In the genomic region with DNA sequence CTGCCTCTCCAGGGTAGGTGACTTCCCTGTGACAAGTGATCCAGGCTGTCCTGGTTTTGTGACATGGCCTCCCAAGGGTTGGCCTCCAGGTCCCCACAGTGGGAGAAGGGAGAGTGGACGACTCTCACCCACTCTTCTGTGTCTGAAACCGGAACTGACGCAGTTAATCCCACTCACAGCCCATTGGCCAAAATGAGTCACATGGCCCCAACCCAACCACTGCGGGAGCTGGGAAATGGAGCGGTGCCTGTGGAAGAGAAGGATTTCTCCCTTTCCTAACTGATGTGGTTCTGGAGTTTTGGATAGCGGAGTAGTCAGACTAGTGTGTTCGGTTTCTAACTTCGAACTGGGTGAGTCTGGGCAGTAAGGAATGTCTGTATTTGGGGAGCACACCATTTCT, we compare ENCODE assay signal across 15 cellular contexts.
"Had no signal": no experiment of that assay in that cellular context is flagged by ENCODE, and none has a peak within 500 bp of the region (broad histone marks: within the 10 kb centered on the region; RNA-seq: fewer than 3 reads in every experiment).

No MANE protein-coding gene starts in this region.

- H3K4me3 ChIP-seq: ascending aorta, left ventricle myocardium inferior had no signal

- H3K27me3 ChIP-seq: ascending aorta had no signal

- H3K9me3 ChIP-seq: ascending aorta, left ventricle myocardium inferior had no signal

- FAIRE-seq: kidney, small intestine had no signal

- H3K4me3 Mint-ChIP-seq: activated CD4-positive, alpha-beta T cell treated with anti-CD3 and anti-CD28 coated beads, Interleukin-2, amount 10 ng/mL, durations not matched to agents 7 days and 5 days; activated naive CD8-positive, alpha-beta T cell treated with anti-CD3 and anti-CD28 coated beads, Interleukin-2, amount 50 U/mL, for 24 hours; endodermal cell; natural killer cell; T-helper 2 cell treated with Interferon-gamma antibody and Interleukin-4, amounts not matched to agents 5 μg/mL and 100 μg/mL, for 36 hours had no signal

- H3K27ac Mint-ChIP-seq: activated CD4-positive, alpha-beta T cell treated with anti-CD3 and anti-CD28 coated beads, Interleukin-2, amount 10 ng/mL, durations not matched to agents 7 days and 5 days; activated naive CD8-positive, alpha-beta T cell treated with anti-CD3 and anti-CD28 coated beads, Interleukin-2, amount 50 U/mL, for 24 hours; endodermal cell; natural killer cell had no signal

- H3K27me3 Mint-ChIP-seq: activated CD4-positive, alpha-beta T cell treated with anti-CD3 and anti-CD28 coated beads, Interleukin-2, amount 10 ng/mL, durations not matched to agents 7 days and 5 days; activated naive CD8-positive, alpha-beta T cell treated with anti-CD3 and anti-CD28 coated beads, Interleukin-2, amount 50 U/mL, for 24 hours had no signal

- DNase-seq: activated CD4-positive, alpha-beta T cell treated with anti-CD3 and anti-CD28 coated beads, Interleukin-2, amount 10 ng/mL, durations not matched to agents 7 days and 5 days; activated naive CD8-positive, alpha-beta T cell treated with anti-CD3 and anti-CD28 coated beads, Interleukin-2, amount 50 U/mL, for 24 hours; endodermal cell; hypothalamus; left ventricle myocardium inferior; mesendoderm; natural killer cell; right cardiac atrium; small intestine; stimulated activated CD4-positive, alpha-beta T cell treated with anti-CD3 and anti-CD28 coated beads, Interleukin-4, amount 100 ng/mL, for 24 hours; stimulated activated naive CD4-positive, alpha-beta T cell; trophoblast cell had no signal

- H3K4me1 Mint-ChIP-seq: activated CD4-positive, alpha-beta T cell treated with anti-CD3 and anti-CD28 coated beads, Interleukin-2, amount 10 ng/mL, durations not matched to agents 7 days and 5 days; activated naive CD8-positive, alpha-beta T cell treated with anti-CD3 and anti-CD28 coated beads, Interleukin-2, amount 50 U/mL, for 24 hours; endodermal cell; natural killer cell had no signal

- ATAC-seq: natural killer cell had no signal

- H3K27ac ChIP-seq: ascending aorta, left ventricle myocardium inferior had no signal

- H3K9me3 Mint-ChIP-seq: activated CD4-positive, alpha-beta T cell treated with anti-CD3 and anti-CD28 coated beads, Interleukin-2, amount 10 ng/mL, durations not matched to agents 7 days and 5 days; activated naive CD8-positive, alpha-beta T cell treated with anti-CD3 and anti-CD28 coated beads, Interleukin-2, amount 50 U/mL, for 24 hours; endodermal cell; natural killer cell; T-helper 2 cell treated with Interferon-gamma antibody and Interleukin-4, amounts not matched to agents 5 μg/mL and 100 μg/mL, for 36 hours had no signal

- H3K4me1 ChIP-seq: ascending aorta had no signal
